In genomic region chr2:134189009-134189717, GRCh38 we compare ENCODE assay signal across 12 cellular contexts.
DNase-seq lines count a peak whose midpoint lies in the region; ATAC-seq, FAIRE-seq and TF ChIP-seq lines count a peak whose summit lies in the region.
"Had no signal": no experiment of that assay in that cellular context is flagged by ENCODE, and none has a peak within 500 bp of the region (broad histone marks: within the 10 kb centered on the region; RNA-seq: fewer than 3 reads in every experiment).

No MANE protein-coding gene starts in this region.

- no peak for FAIRE-seq in pancreas (lab: Jason Lieb, UNC)

- TF ChIP-seq CTCF in epithelial cell of proximal tubule (conservative IDR thresholded peaks at IDR 0.05; ENCODE audit: low read depth, low read length) (no peak), pancreas (IDR thresholded peaks at IDR 0.05) (no peak), esophagus muscularis mucosa (IDR thresholded peaks at IDR 0.05) (no peak)

- intact Hi-C loops in pancreas (cut with DNase I) (no loop called here), esophagus muscularis mucosa (cut with DNase I) (no loop called here)

- H3K4me3 ChIP-seq in epithelial cell of proximal tubule (ENCODE audit: low read depth, low read length), result no peak overlapping the region
- no peak overlapping the region for H3K4me3 ChIP-seq in pancreas
- H3K4me3 ChIP-seq in esophagus muscularis mucosa, result no peak overlapping the region
- H3K4me3 ChIP-seq: smooth muscle cell had no signal

- peaks cover 2 to 6% (median 3%) of the 10 kb centered on the region in 3 donors for H3K9me3 Mint-ChIP-seq in T-cell

- WGBS in pancreas, 2 donors, result 30 to 39% methylated on average over 5 to 6 of the region's 6 CpGs
- 95% methylated on average over 6 of the region's 6 CpGs for WGBS in esophagus muscularis mucosa

- no peaks in the 10 kb centered on the region for H3K27me3 Mint-ChIP-seq in T-cell
- H3K27me3 Mint-ChIP-seq: dendritic cell treated with granulocyte-macrophage colony-stimulating factor and Interleukin-4, amounts not matched to agents 40 ng/mL and 50 ng/mL, for 4 days had no signal

- peak; percentile 90 to 93 (median 92) for ATAC-seq in pancreas
- ATAC-seq in T-cell (replicated peaks in 1 of 4), result no peak
- ATAC-seq in SK-N-SH treated with all-trans-retinoic acid at 6 μM for 48 hours, result no peak
- ATAC-seq: activated T-cell treated with anti-CD3 and anti-CD28 coated beads, Interleukin-2, amount 50 U/mL, for 4 hours had no signal

- CTCF ChIA-PET in T-cell (lab: Charles Lee), result interaction anchor here (0.6 kb wide), 3 partner anchors 11 to 74 kb away, joined by 3 to 9 read pairs (median 3); no protein-coding TSS in a partner anchor

- no peak for TF ChIP-seq POLR2A in esophagus muscularis mucosa (IDR thresholded peaks at IDR 0.05; ENCODE audit: low read depth)

- DNase-seq in HCEC 1CT (peak; percentile 66), NCI-H510A (lab: John Stamatoyannopoulos, UW) (peak; percentile 29), epithelial cell of proximal tubule (ENCODE audit: low read depth) (peak; percentile 71), pancreas (peak in 4 of 6 donors; percentile 54 to 87 (median 78)), T-cell (no peak), foreskin melanocyte (no peak), esophagus muscularis mucosa (ENCODE audit: extremely low spot score) (no peak)
- DNase-seq: activated T-cell treated with anti-CD3 and anti-CD28 coated beads, Interleukin-2, amount 50 U/mL, for 4 hours; NCI-H1417 treated with DMSO at 0.1 percent for 48 hours had no signal

- no peak for TF ChIP-seq EP300 in esophagus muscularis mucosa (IDR thresholded peaks at IDR 0.05)

- peak overlapping the region in 1 of 2 donors; percentile 24 for H3K27ac Mint-ChIP-seq in T-cell
- H3K27ac Mint-ChIP-seq: dendritic cell treated with granulocyte-macrophage colony-stimulating factor and Interleukin-4, amounts not matched to agents 40 ng/mL and 50 ng/mL, for 4 days had no signal

- H3K4me1 ChIP-seq in pancreas (peaks cover 5 to 24% (median 11%) of the 10 kb centered on the region in 3 donors), esophagus muscularis mucosa (peaks cover 0 to 16% (median 7%) of the 10 kb centered on the region in 4 donors)

- H3K36me3 ChIP-seq in pancreas (no peaks in the 10 kb centered on the region), esophagus muscularis mucosa (no peaks in the 10 kb centered on the region)

- H3K36me3 Mint-ChIP-seq in T-cell, result peaks cover 43% of the 10 kb centered on the region

- H3K9me3 ChIP-seq in pancreas, result no peaks in the 10 kb centered on the region
- no peaks in the 10 kb centered on the region for H3K9me3 ChIP-seq in esophagus muscularis mucosa

- POLR2A ChIA-PET in T-cell (lab: Charles Lee), result interaction anchor here in 1 of 2 donors (0.6 to 0.7 kb wide), 3 partner anchors 9 to 208 kb away, joined by 3 to 13 read pairs (median 4); no protein-coding TSS in a partner anchor

- H3K4me1 Mint-ChIP-seq in T-cell, result peaks cover 65 to 75% (median 75%) of the 10 kb centered on the region in 3 donors

- peak overlapping the region in 3 of 4 donors; percentile 57 to 84 (median 77) for H3K27ac ChIP-seq in pancreas
- no peak overlapping the region for H3K27ac ChIP-seq in esophagus muscularis mucosa (replicated peaks in 1 of 4)

- no peak overlapping the region for H3K4me3 Mint-ChIP-seq in T-cell
- H3K4me3 Mint-ChIP-seq: activated T-cell treated with anti-CD3 and anti-CD28 coated beads, Interleukin-2, amount 50 U/mL, for 4 hours; dendritic cell treated with granulocyte-macrophage colony-stimulating factor and Interleukin-4, amounts not matched to agents 40 ng/mL and 50 ng/mL, for 4 days had no signal

- H3K27me3 ChIP-seq in pancreas (no peaks in the 10 kb centered on the region), esophagus muscularis mucosa (no peaks in the 10 kb centered on the region)

TF ChIP-seq in SK-N-SH treated with all-trans-retinoic acid at 6 μM for 48 hours, 23 proteins besides CTCF, POLR2A, EP300 and RAD21:
- TF ChIP-seq ESRRG (CRISPR knock-in tag; IDR thresholded peaks at IDR 0.05) (no peak), TSHZ2 (CRISPR knock-in tag; IDR thresholded peaks at IDR 0.05) (no peak), ZNF70 (CRISPR knock-in tag; IDR thresholded peaks at IDR 0.05) (no peak), BACH2 (CRISPR knock-in tag; IDR thresholded peaks at IDR 0.05; ENCODE audit: borderline replicate concordance) (no peak), OSR1 (CRISPR knock-in tag; IDR thresholded peaks at IDR 0.05) (no peak), TOX (CRISPR knock-in tag; IDR thresholded peaks at IDR 0.05; ENCODE audit: borderline replicate concordance) (no peak), SNAI2 (CRISPR knock-in tag; IDR thresholded peaks at IDR 0.05) (no peak), PATZ1 (CRISPR knock-in tag; IDR thresholded peaks at IDR 0.05; ENCODE audit: borderline replicate concordance) (no peak), ZFP3 (CRISPR knock-in tag; IDR thresholded peaks at IDR 0.05) (no peak)

Comparison
In these comparisons a context has a peak if more than half of its experiments do, and no peak if none do; other contexts are left out.
1. DNase-seq: peak in HCEC 1CT (single experiment), NCI-H510A (single experiment), epithelial cell of proximal tubule (single experiment) and pancreas (4 of 6); none in T-cell (0 of 34), foreskin melanocyte (single experiment) and esophagus muscularis mucosa (single experiment).
2. ATAC-seq: peak in pancreas (4 of 4); none in T-cell (0 of 4) and SK-N-SH treated with all-trans-retinoic acid at 6 μM for 48 hours (single experiment).
3. H3K27ac ChIP-seq: peak in pancreas (3 of 4); none in esophagus muscularis mucosa (0 of 4).